8 cellular contexts compared by ENCODE assay signal in genomic region chr11:61430839-61431238, GRCh38. TPM values are rescaled to one million over a fixed set of nuclear protein-coding genes. Genes with fewer than 3 reads are reported as not detected.
A peak's percentile ranks its signal among the peaks of the same experiment; 100 is the strongest.
DNase-seq lines count a peak whose midpoint lies in the region; ATAC-seq and TF ChIP-seq lines count a peak whose summit lies in the region.
"Not testable (repeated sequence)": the region's sequence is repeated elsewhere in the genome, so short reads cannot be mapped to it uniquely, and the experiment has no call there.

No MANE protein-coding gene starts in this region.

- peaks cover 94% of the 10 kb centered on the region for H3K79me2 ChIP-seq in HCT116 (ENCODE audit: insufficient read depth, low read length)

- TF ChIP-seq CTCF in AG10803 (conservative IDR thresholded peaks at IDR 0.05; ENCODE audit: low read length); HCT116 (IDR thresholded peaks at IDR 0.05 in 2 of 3, conservative IDR thresholded peaks at IDR 0.05 in 1 of 3; ENCODE audit: borderline replicate concordance in 1 of 3, insufficient read depth in 1 of 3, low read depth in 2 of 3, low read length in 2 of 3); natural killer cell (IDR thresholded peaks at IDR 0.05); spleen (IDR thresholded peaks at IDR 0.05 in 8 of 11, conservative IDR thresholded peaks at IDR 0.05 in 3 of 11): not testable (repeated sequence)

- H3K4me1 ChIP-seq in HCT116 (ENCODE audit: control insufficient read depth in 1 of 2, insufficient read depth in 2 of 2, low read length in 2 of 2) (peaks cover 10 to 25% of the 10 kb centered on the region in 2 experiments), SJSA1 (replicated peaks) (peaks cover 16% of the 10 kb centered on the region), spleen (peaks cover 36 to 92% (median 75%) of the 10 kb centered on the region in 6 donors)
- peaks cover 22% of the 10 kb centered on the region for H3K4me1 ChIP-seq in effector memory CD4-positive, alpha-beta T cell (ENCODE audit: control insufficient read depth, insufficient read depth, low read length, poor library complexity, severe bottlenecking)

- H3K9me3 Mint-ChIP-seq in activated naive CD4-positive, alpha-beta T cell treated with anti-CD3 and anti-CD28 coated beads, Interleukin-2, amount 50 U/mL, for 24 hours; natural killer cell: not testable (repeated sequence)

- H3K27ac ChIP-seq in HCT116 (ENCODE audit: low read depth, low read length) (peak overlapping the region; percentile 96; the same call in 1 of the 2 replicates), spleen (peak overlapping the region in 6 of 8 donors; percentile 93 to 100 (median 98))
- not testable (repeated sequence) for H3K27ac ChIP-seq in SJSA1
- H3K27ac ChIP-seq in effector memory CD4-positive, alpha-beta T cell (ENCODE audit: insufficient read depth, low read length, poor library complexity, severe bottlenecking) = peak overlapping the region; percentile 97

- POLR2A ChIA-PET in HCT116 (lab: Charles Lee) = not testable (repeated sequence)

- TF ChIP-seq RAD21 in HCT116 (IDR thresholded peaks at IDR 0.05; ENCODE audit: low read depth) = not testable (repeated sequence)

- peak overlapping the region; percentile 98 for H3K27ac Mint-ChIP-seq in activated naive CD4-positive, alpha-beta T cell treated with anti-CD3 and anti-CD28 coated beads, Interleukin-2, amount 50 U/mL, for 24 hours
- H3K27ac Mint-ChIP-seq in natural killer cell = peak overlapping the region; percentile 99 to 100

- H3K4me1 Mint-ChIP-seq in activated naive CD4-positive, alpha-beta T cell treated with anti-CD3 and anti-CD28 coated beads, Interleukin-2, amount 50 U/mL, for 24 hours = peaks cover 69% of the 10 kb centered on the region
- H3K4me1 Mint-ChIP-seq in natural killer cell = peaks cover 40 to 48% of the 10 kb centered on the region in 2 donors

- H3K4me3 Mint-ChIP-seq in activated naive CD4-positive, alpha-beta T cell treated with anti-CD3 and anti-CD28 coated beads, Interleukin-2, amount 50 U/mL, for 24 hours = peak overlapping the region; percentile 97
- peak overlapping the region; percentile 96 for H3K4me3 Mint-ChIP-seq in natural killer cell

- ATAC-seq in HCT116, natural killer cell: not testable (repeated sequence)

- H4K20me1 ChIP-seq in HCT116 (ENCODE audit: insufficient read depth) = not testable (repeated sequence)

- TF ChIP-seq POLR2A in HCT116 (IDR thresholded peaks at IDR 0.05; ENCODE audit: borderline replicate concordance, extremely low read depth, insufficient read depth, insufficient read length); spleen (IDR thresholded peaks at IDR 0.05): not testable (repeated sequence)

- RAD21 ChIA-PET in HCT116 (lab: Charles Lee; ENCODE audit: low non-redundant PET in 1 of 2, low total read pairs in 2 of 2, uncharacterized antibody in 2 of 2, unreplicated experiment in 2 of 2) = not testable (repeated sequence)

- H3K9ac ChIP-seq in HCT116 (ENCODE audit: low read length) = peak overlapping the region; percentile 94

- H2AFZ ChIP-seq in HCT116 (ENCODE audit: low read depth, low read length, poor library complexity, severe bottlenecking) = not testable (repeated sequence)

- CTCF ChIA-PET in HCT116 (lab: Charles Lee) = interaction anchor here (1.6 to 1.8 kb wide), 2 partner anchors 16 to 86 kb away, joined by 4 to 9 read pairs; no protein-coding TSS in a partner anchor

- intact Hi-C loops in HCT116 (cut with micrococcal nuclease); spleen (cut with DNase I; ENCODE audit: low total_unique reads): not testable (repeated sequence)
- intact Hi-C loops in natural killer cell (cut with micrococcal nuclease) = loop anchor here (1.0 kb wide), 1 partner anchor 69 kb away; the partner anchor contains the start of gene TMEM138

- H3K36me3 ChIP-seq in HCT116 (ENCODE audit: control insufficient read depth in 1 of 2, insufficient read depth in 2 of 2, low read length in 2 of 2) = peaks cover 24 to 26% of the 10 kb centered on the region in 2 experiments
- H3K36me3 ChIP-seq in SJSA1 = peaks cover 72% of the 10 kb centered on the region
- H3K36me3 ChIP-seq in effector memory CD4-positive, alpha-beta T cell (ENCODE audit: control insufficient read depth, insufficient read depth, low read length) = peaks cover 23% of the 10 kb centered on the region
- peaks cover 0 to 59% (median 28%) of the 10 kb centered on the region in 6 donors for H3K36me3 ChIP-seq in spleen

- not testable (repeated sequence) for BruUV-seq in HCT116 (replicated peaks; lab: Mats Ljungman, UMichigan)

- not testable (repeated sequence) for H3K9me2 ChIP-seq in HCT116 (ENCODE audit: insufficient read depth)

- not testable (repeated sequence) for DNase-seq in AG10803 (ENCODE audit: low read depth); HCT116 (ENCODE audit: low read depth, low spot score); SJSA1 (ENCODE audit: low read depth in 1 of 2, low spot score in 2 of 2); effector memory CD4-positive, alpha-beta T cell; natural killer cell; spleen

- H3K4me3 ChIP-seq in AG10803 (ENCODE audit: low read length) = peak overlapping the region; percentile 91
- peak overlapping the region; percentile 92 to 100 for H3K4me3 ChIP-seq in HCT116 (replicated peaks in 1 of 2; ENCODE audit: low read depth in 1 of 2, low read length in 2 of 2)
- H3K4me3 ChIP-seq in SJSA1 = peak overlapping the region; percentile 89
- H3K4me3 ChIP-seq in effector memory CD4-positive, alpha-beta T cell (ENCODE audit: insufficient read depth, low read depth, low read length, poor library complexity, severe bottlenecking) = peak overlapping the region; percentile 74
- H3K4me3 ChIP-seq in iPS-11a (ENCODE audit: low read depth, low read length) = peak overlapping the region; percentile 100
- H3K4me3 ChIP-seq in spleen = peak overlapping the region; percentile 64 to 91 (median 74)

- not testable (repeated sequence) for H3K27me3 Mint-ChIP-seq in activated naive CD4-positive, alpha-beta T cell treated with anti-CD3 and anti-CD28 coated beads, Interleukin-2, amount 50 U/mL, for 24 hours; natural killer cell (ENCODE audit: low read depth in 2 of 2)

- H3K4me2 ChIP-seq in HCT116 (ENCODE audit: low read length) = peak overlapping the region; percentile 87

- 71 to 75% (median 74%) methylated on average over 10 of the region's 10 CpGs for WGBS in spleen, 5 donors

- H3K36me3 Mint-ChIP-seq in activated naive CD4-positive, alpha-beta T cell treated with anti-CD3 and anti-CD28 coated beads, Interleukin-2, amount 50 U/mL, for 24 hours = peaks cover 19% of the 10 kb centered on the region
- not testable (repeated sequence) for H3K36me3 Mint-ChIP-seq in natural killer cell

- H3K27me3 ChIP-seq in HCT116 (ENCODE audit: insufficient read depth, low read length); SJSA1 (replicated peaks); effector memory CD4-positive, alpha-beta T cell (replicated peaks; ENCODE audit: control insufficient read depth, insufficient read depth, low read length, poor library complexity, severe bottlenecking); spleen (replicated peaks in 1 of 7): not testable (repeated sequence)

- H3K9me3 ChIP-seq in HCT116 (ENCODE audit: control insufficient read depth in 1 of 2, insufficient read depth in 1 of 2, low read depth in 1 of 2, low read length in 2 of 2); SJSA1 (replicated peaks); effector memory CD4-positive, alpha-beta T cell (ENCODE audit: control insufficient read depth, low read length); spleen: not testable (repeated sequence)

RNA-seq across cellular contexts. Expression of gene SDHAF2, which starts 0.9 kb away (rescaled TPM):
- 34.0 TPM for total RNA-seq in HCT116 (2021; ENCODE audit: unreplicated experiment)
- 32.8 and 36.5 TPM in 2 replicates for polyA plus RNA-seq in HCT116 (2012)
- 70.6 and 71.9 TPM in 2 replicates for total RNA-seq in SJSA1 (2014; rRNA removed; shearing (Covaris generic))
- total RNA-seq in natural killer cell = 10 to 100 TPM; 40.2 to 50.4 (median 40.8) TPM
- total RNA-seq in spleen = 10 to 100 TPM; 39.8 to 74.2 (median 50.0) TPM
- polyA plus RNA-seq in spleen = 10 to 100 TPM; 50.4 to 73.0 (median 56.8) TPM

RNA-seq across cellular contexts. Expression of gene CPSF7, which starts 1.1 kb away (rescaled TPM):
- total RNA-seq in HCT116 (2021; ENCODE audit: unreplicated experiment) = 110 TPM
- 48.9 and 58.1 TPM in 2 replicates for polyA plus RNA-seq in HCT116 (2012)
- 18.0 and 39.7 TPM in 2 replicates for total RNA-seq in SJSA1 (2014; rRNA removed; shearing (Covaris generic))
- 100 to 1,000 TPM in 2 of 3 donors, 10 to 100 TPM in 1; 99.5 to 120 (median 104) TPM for total RNA-seq in natural killer cell
- 10 to 100 TPM; 60.3 to 94.3 (median 85.5) TPM for total RNA-seq in spleen
- polyA plus RNA-seq in spleen = 10 to 100 TPM; 30.0 to 44.6 (median 35.3) TPM

RNA-seq across cellular contexts. Expression of gene TMEM216, which starts 38.5 kb away (rescaled TPM):
- total RNA-seq in HCT116 (2021; ENCODE audit: unreplicated experiment) (13.7 TPM), natural killer cell (10 to 100 TPM in 1 of 3 donors, 1 to 10 TPM in 2; 5.1 to 10.7 (median 9.2) TPM), spleen (10 to 100 TPM; 10.5 to 26.0 (median 17.1) TPM)
- polyA plus RNA-seq in HCT116 (2012) = 21.1 and 23.5 TPM in 2 replicates
- total RNA-seq in SJSA1 (2014; rRNA removed; shearing (Covaris generic)) = 24.4 and 26.3 TPM in 2 replicates
- polyA plus RNA-seq in spleen = 10 to 100 TPM; 20.7 to 24.6 (median 20.7) TPM
